1 cellular context compared by ENCODE assay signal in genomic region chr2:230691005-230691647, GRCh38.
TF ChIP-seq lines count a peak whose summit lies in the region.

No MANE protein-coding gene starts in this region.

TF ChIP-seq in H1, 55 proteins besides CTCF, POLR2A, EP300 and RAD21 (continued from another document):
- TF ChIP-seq TEAD4 (IDR thresholded peaks at IDR 0.05; ENCODE audit: low read depth, low read length) (peak; percentile 16; the same call in 1 of the 2 replicates), ATF2 (IDR thresholded peaks at IDR 0.05; ENCODE audit: low read length) (peak; percentile 39; the same call in 1 of the 2 replicates), SUZ12 (IDR thresholded peaks at IDR 0.05; ENCODE audit: low read length) (no peak), POU5F1 (IDR thresholded peaks at IDR 0.05; ENCODE audit: low read depth, low read length) (no peak), CBX5 (IDR thresholded peaks at IDR 0.05; ENCODE audit: low read depth, low read length) (no peak), EGR1 (IDR thresholded peaks at IDR 0.05; ENCODE audit: borderline replicate concordance, low read depth, low read length) (no peak), JUND (IDR thresholded peaks at IDR 0.05; ENCODE audit: low read length) (peak; percentile 83)
TF ChIP-seq in H1: peak in this region for 4.
